8 cellular contexts compared by ENCODE assay signal in genomic region chr7:30226593-30227268, GRCh38. TPM values are rescaled to one million over a fixed set of nuclear protein-coding genes. Genes with fewer than 3 reads are reported as not detected.
A peak's percentile ranks its signal among the peaks of the same experiment; 100 is the strongest.
DNase-seq lines count a peak whose midpoint lies in the region; ATAC-seq, FAIRE-seq and TF ChIP-seq lines count a peak whose summit lies in the region.

No MANE protein-coding gene starts in this region.

- H3K27ac ChIP-seq in neutrophil, result peak overlapping the region; percentile 72

- peaks cover 13 to 25% of the 10 kb centered on the region in 2 experiments for H3K4me1 ChIP-seq in neutrophil (ENCODE audit: control insufficient read depth in 1 of 2, insufficient read depth in 1 of 2, low read depth in 1 of 2, low read length in 1 of 2)

- no peaks in the 10 kb centered on the region for H3K27me3 ChIP-seq in bronchial epithelial cell (ENCODE audit: control insufficient read depth, insufficient read depth, low read length)
- peaks cover 21% of the 10 kb centered on the region for H3K27me3 ChIP-seq in neutrophil

- no peak for FAIRE-seq in bronchial epithelial cell (lab: Jason Lieb, UNC)

- TF ChIP-seq POLR2A in GM18505 (IDR thresholded peaks at IDR 0.05; ENCODE audit: borderline replicate concordance, extremely low read depth, insufficient read depth, insufficient read length), result no peak

- ATAC-seq in GM21367 (IDR thresholded peaks at IDR 0.05; ENCODE audit: unreplicated experiment) (no peak), GM18505 (IDR thresholded peaks at IDR 0.05; ENCODE audit: unreplicated experiment) (no peak)

- TF ChIP-seq CTCF in bronchial epithelial cell (IDR thresholded peaks at IDR 0.05; ENCODE audit: insufficient read depth, low read length, severe bottlenecking) (peak; percentile 76), neutrophil (IDR thresholded peaks at IDR 0.05) (no peak)

- no peak overlapping the region for H3K4me3 ChIP-seq in bronchial epithelial cell (ENCODE audit: low read depth, low read length)
- no peak overlapping the region for H3K4me3 ChIP-seq in neutrophil (ENCODE audit: low read depth in 1 of 2, low read length in 1 of 2)

- H3K36me3 ChIP-seq in bronchial epithelial cell (ENCODE audit: control insufficient read depth, insufficient read depth, low read length), result no peaks in the 10 kb centered on the region
- H3K36me3 ChIP-seq in neutrophil, result no peaks in the 10 kb centered on the region

- no peaks in the 10 kb centered on the region for H3K9me3 ChIP-seq in neutrophil

- DNase-seq in DMS79 treated with DMSO at 0.1 percent for 48 hours (lab: John Stamatoyannopoulos, UW) (peak; percentile 53), NCI-H2107 (lab: John Stamatoyannopoulos, UW) (peak; percentile 19), bronchial epithelial cell (ENCODE audit: low read depth) (peak; percentile 61), GDM1 (lab: John Stamatoyannopoulos, UW) (no peak)
- DNase-seq in central memory CD4-positive, alpha-beta T cell, result no peak

RNA-seq across cellular contexts. Expression of gene ZNRF2, which starts 57.7 kb away (rescaled TPM):
- total RNA-seq in bronchial epithelial cell, result 18.4 and 23.4 TPM in 2 replicates

Comparison
In these comparisons a context has a peak if more than half of its experiments do, and no peak if none do; other contexts are left out.
1. DNase-seq: peak in DMS79 treated with DMSO at 0.1 percent for 48 hours (single experiment), NCI-H2107 (single experiment) and bronchial epithelial cell (single experiment); none in GDM1 (single experiment) and central memory CD4-positive, alpha-beta T cell (single experiment).